Comparison of ENCODE assay signal across 19 cellular contexts in genomic region chr4:173272314-173272713, GRCh38.
"Had no signal": no experiment of that assay in that cellular context is flagged by ENCODE, and none has a peak within 500 bp of the region (broad histone marks: within the 10 kb centered on the region; RNA-seq: fewer than 3 reads in every experiment).

No MANE protein-coding gene starts in this region.

- H3K27ac ChIP-seq: coronary artery, esophagus muscularis mucosa, gastrocnemius medialis, heart right ventricle, left lung, lower lobe of right lung had no signal

- ATAC-seq: gastrocnemius medialis; heart right ventricle; left cardiac atrium; left lung; left ventricle myocardium superior; lower lobe of right lung; mucosa of descending colon; naive thymus-derived CD8-positive, alpha-beta T cell had no signal

- H3K36me3 ChIP-seq: esophagus muscularis mucosa, gastrocnemius medialis, heart right ventricle, left lung, lower lobe of right lung had no signal

- H3K9me3 ChIP-seq: esophagus muscularis mucosa, gastrocnemius medialis, left lung, lower lobe of right lung had no signal

- DNase-seq: dermis blood vessel endothelial cell; dorsolateral prefrontal cortex; effector CD4-positive, alpha-beta T cell; effector memory CD4-positive, alpha-beta T cell; foreskin melanocyte; gastrocnemius medialis; glutamatergic neuron; head of caudate nucleus; heart right ventricle; hippocampal formation; left cardiac atrium; left lung; left ventricle myocardium superior; lower lobe of right lung; mucosa of descending colon; naive B cell; naive thymus-derived CD8-positive, alpha-beta T cell had no signal

- H3K27me3 ChIP-seq: dorsolateral prefrontal cortex, esophagus muscularis mucosa, gastrocnemius medialis, heart right ventricle, left lung had no signal

- H3K4me3 ChIP-seq: coronary artery, dorsolateral prefrontal cortex, esophagus muscularis mucosa, gastrocnemius medialis, heart right ventricle, left lung, lower lobe of right lung, mucosa of descending colon had no signal

- H3K4me1 ChIP-seq: gastrocnemius medialis, lower lobe of right lung had no signal
